In the genomic region with DNA sequence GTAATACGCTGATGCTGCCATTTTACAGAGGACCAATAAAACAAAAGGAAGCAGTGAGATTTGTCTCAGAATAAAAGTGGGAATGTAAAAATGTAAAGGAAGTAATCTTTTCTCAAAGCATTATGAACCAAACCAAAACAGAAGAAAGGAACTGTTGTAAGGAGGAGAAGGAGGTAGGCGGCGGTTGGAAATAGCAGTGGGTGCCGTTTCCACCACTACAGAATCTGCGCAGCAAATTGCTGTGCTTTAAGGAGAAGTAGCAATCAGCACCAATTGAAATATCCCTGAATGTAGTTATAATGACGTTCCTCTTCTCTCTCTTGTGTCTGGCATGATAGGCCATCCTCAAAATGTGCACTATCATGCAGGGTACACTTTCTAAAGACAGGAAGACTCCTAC, we compare ENCODE assay signal across 16 cellular contexts.
DNase-seq lines count a peak whose midpoint lies in the region; ATAC-seq and TF ChIP-seq lines count a peak whose summit lies in the region.
"Had no signal": no experiment of that assay in that cellular context is flagged by ENCODE, and none has a peak within 500 bp of the region (broad histone marks: within the 10 kb centered on the region; RNA-seq: fewer than 3 reads in every experiment).

No MANE protein-coding gene starts in this region.

- H3K4me1 Mint-ChIP-seq in neural crest cell (peaks cover 38% of the 10 kb centered on the region), T-helper 17 cell (no peaks in the 10 kb centered on the region)
- H3K4me1 Mint-ChIP-seq: B cell; CD4-positive, CD25-positive, alpha-beta regulatory T cell had no signal

- H3K4me3 Mint-ChIP-seq in neural crest cell (no peak overlapping the region), T-helper 17 cell (no peak overlapping the region)
- H3K4me3 Mint-ChIP-seq: B cell; CD4-positive, CD25-positive, alpha-beta regulatory T cell; CD8-positive, alpha-beta T cell had no signal

- no peak for ATAC-seq in GM18502 (IDR thresholded peaks at IDR 0.05; ENCODE audit: poor library complexity, unreplicated experiment)
- no peak for ATAC-seq in T-helper 17 cell
- ATAC-seq: CD8-positive, alpha-beta T cell had no signal

- H3K9me3 ChIP-seq in T-helper 17 cell (ENCODE audit: control insufficient read depth, low read length, poor library complexity, severe bottlenecking): no peaks in the 10 kb centered on the region
- H3K9me3 ChIP-seq: BLaER1, Caco-2 had no signal

- DNase-seq in NCI-H1436 (lab: John Stamatoyannopoulos, UW) (peak; percentile 18), NCI-H1436 treated with DMSO at 0.1 percent for 48 hours (lab: John Stamatoyannopoulos, UW) (no peak), NCI-H2227 treated with DMSO at 0.1 percent for 48 hours (lab: John Stamatoyannopoulos, UW) (peak; percentile 56), neural crest cell (ENCODE audit: low read depth, low spot score) (no peak), T-helper 17 cell (no peak)
- DNase-seq: Caco-2; CD4-positive, CD25-positive, alpha-beta regulatory T cell; CD8-positive, alpha-beta T cell; DMS153; DND-41; GM23248; H7; HCEC 1CT had no signal

- no peaks in the 10 kb centered on the region for H3K27me3 Mint-ChIP-seq in neural crest cell (ENCODE audit: low read depth)
- H3K27me3 Mint-ChIP-seq in T-helper 17 cell: no peaks in the 10 kb centered on the region
- H3K27me3 Mint-ChIP-seq: CD4-positive, CD25-positive, alpha-beta regulatory T cell had no signal

- peaks cover 2% of the 10 kb centered on the region for H3K36me3 Mint-ChIP-seq in neural crest cell (ENCODE audit: low read depth)
- no peaks in the 10 kb centered on the region for H3K36me3 Mint-ChIP-seq in T-helper 17 cell (ENCODE audit: low read depth)
- H3K36me3 Mint-ChIP-seq: CD4-positive, CD25-positive, alpha-beta regulatory T cell; CD8-positive, alpha-beta T cell had no signal

- H3K27ac Mint-ChIP-seq in neural crest cell (ENCODE audit: unreplicated experiment): peak overlapping the region; percentile 29
- H3K27ac Mint-ChIP-seq in T-helper 17 cell: no peak overlapping the region
- H3K27ac Mint-ChIP-seq: B cell; CD4-positive, CD25-positive, alpha-beta regulatory T cell; CD8-positive, alpha-beta T cell had no signal

- no peaks in the 10 kb centered on the region for H3K9me3 Mint-ChIP-seq in neural crest cell
- H3K9me3 Mint-ChIP-seq: CD8-positive, alpha-beta T cell had no signal

- TF ChIP-seq CTCF in neural crest cell (conservative IDR thresholded peaks at IDR 0.05): no peak

Comparison
In these comparisons a context has a peak if more than half of its experiments do, and no peak if none do; other contexts are left out.
1. DNase-seq: peak in NCI-H1436 (single experiment) and NCI-H2227 treated with DMSO at 0.1 percent for 48 hours (single experiment); none in NCI-H1436 treated with DMSO at 0.1 percent for 48 hours (single experiment), neural crest cell (single experiment) and T-helper 17 cell (0 of 3).